8 cellular contexts compared by ENCODE assay signal in the genomic region with DNA sequence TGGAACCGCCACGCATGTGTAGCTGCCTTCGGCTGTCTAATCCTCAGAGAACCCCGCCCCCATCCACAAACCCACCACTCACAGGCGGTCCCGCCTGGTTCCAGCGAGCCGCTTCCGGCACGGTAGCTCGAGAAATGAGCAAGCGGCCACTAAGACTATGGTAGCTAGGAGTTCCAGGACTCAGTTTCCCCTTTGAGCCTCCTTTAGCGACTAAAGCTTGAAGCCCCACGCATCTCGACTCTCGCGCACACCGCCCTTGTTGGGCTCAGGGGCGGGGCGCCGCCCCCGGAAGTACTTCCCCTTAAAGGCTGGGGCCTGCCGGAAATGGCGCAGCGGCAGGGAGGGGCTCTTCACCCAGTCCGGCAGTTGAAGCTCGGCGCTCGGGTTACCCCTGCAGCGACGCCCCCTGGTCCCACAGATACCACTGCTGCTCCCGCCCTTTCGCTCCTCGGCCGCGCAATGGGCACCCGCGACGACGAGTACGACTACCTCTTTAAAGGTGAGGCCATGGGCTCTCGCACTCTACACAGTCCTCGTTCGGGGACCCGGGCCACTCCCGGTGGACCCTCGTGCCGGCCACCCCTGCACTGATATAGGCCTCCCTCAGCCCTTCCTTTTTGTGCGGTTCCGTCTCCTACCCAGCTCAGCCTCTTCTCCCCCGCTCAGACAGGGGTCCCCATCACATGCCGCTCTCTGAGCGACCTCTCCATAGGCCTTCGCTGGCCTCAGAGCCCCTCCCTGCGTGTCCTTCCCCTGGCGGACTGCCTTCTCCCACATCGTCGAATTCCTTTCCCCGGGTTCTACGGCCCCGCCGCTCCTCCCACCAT. TPM values are rescaled to one million over a fixed set of nuclear protein-coding genes. Genes with fewer than 3 reads are reported as not detected.
A peak's percentile ranks its signal among the peaks of the same experiment; 100 is the strongest.
DNase-seq lines count a peak whose midpoint lies in the region; ATAC-seq and TF ChIP-seq lines count a peak whose summit lies in the region.

TSS of gene RAB11A (plus strand) at position 365 of the 827 bp plus-strand sequence. CDS start at position 460, 95 bp downstream.

- peaks cover 32% of the 10 kb centered on the region for H3K36me3 Mint-ChIP-seq in activated T-cell treated with anti-CD3 and anti-CD28 coated beads, Interleukin-2, amount 50 U/mL, for 24 hours (ENCODE audit: low read depth)

- no peaks in the 10 kb centered on the region for H3K36me3 ChIP-seq in PC-9 (ENCODE audit: low read depth)
- H3K36me3 ChIP-seq in esophagus (ENCODE audit: control insufficient read depth in 2 of 2, insufficient read depth in 2 of 2, low read length in 1 of 2) = no peaks in the 10 kb centered on the region
- H3K36me3 ChIP-seq in muscle layer of colon (ENCODE audit: insufficient read depth, low read length) = peaks cover under 1% of the 10 kb centered on the region

- no TSS peak for BruUV-seq in PC-9 (replicated peaks; lab: Mats Ljungman, UMichigan)

- peak within 1 kb of the TSS; percentile 97 for H3K4me2 ChIP-seq in PC-9

- H3K4me1 ChIP-seq in PC-9 (replicated peaks; ENCODE audit: insufficient read depth) (peaks cover 21% of the 10 kb centered on the region; the same call in 1 of the 2 replicates), esophagus (ENCODE audit: control insufficient read depth in 2 of 2, insufficient read depth in 2 of 2, low read length in 1 of 2) (peaks cover 0 to 3% of the 10 kb centered on the region in 2 donors), muscle layer of colon (ENCODE audit: insufficient read depth, low read length) (peaks cover 6% of the 10 kb centered on the region)

- peak within 1 kb of the TSS; percentile 99 for H3K27ac Mint-ChIP-seq in activated T-cell treated with anti-CD3 and anti-CD28 coated beads, Interleukin-2, amount 50 U/mL, for 24 hours

- CTCF ChIA-PET in PC-9 (lab: Charles Lee) = interaction anchor here (0.6 to 0.8 kb wide), 2 partner anchors 37 to 518 kb away, joined by 3 read pairs; partner anchors contain the start of gene MAP2K1

- no peaks in the 10 kb centered on the region for H3K9me3 ChIP-seq in PC-9 (ENCODE audit: insufficient read depth, low read depth)
- no peaks in the 10 kb centered on the region for H3K9me3 ChIP-seq in esophagus (ENCODE audit: control insufficient read depth in 2 of 2, insufficient read depth in 1 of 2, low read depth in 1 of 2, low read length in 1 of 2)
- no peaks in the 10 kb centered on the region for H3K9me3 ChIP-seq in muscle layer of colon (ENCODE audit: low read length)

- H3K79me2 ChIP-seq in PC-9 (ENCODE audit: low read depth) = peaks cover 49% of the 10 kb centered on the region

- intact Hi-C loops in PC-9 (cut with micrococcal nuclease; ENCODE audit: unreplicated experiment) = loop anchor here (1.0 to 2.0 kb wide), 3 partner anchors 37 to 258 kb away; partner anchors contain the start of genes DENND4A and INTS14

- peaks cover 31% of the 10 kb centered on the region for H3K4me1 Mint-ChIP-seq in activated T-cell treated with anti-CD3 and anti-CD28 coated beads, Interleukin-2, amount 50 U/mL, for 24 hours (ENCODE audit: low read depth)

- TF ChIP-seq CTCF in PC-9 (conservative IDR thresholded peaks at IDR 0.05) = no peak; the same call in 1 of the 2 replicates

- H3K9me3 Mint-ChIP-seq in activated T-cell treated with anti-CD3 and anti-CD28 coated beads, Interleukin-2, amount 50 U/mL, for 24 hours = no peaks in the 10 kb centered on the region

- in situ Hi-C loops in KBM-7 (cut with MboI; ENCODE audit: low pct_unique_long_range_greater_than_20kb, low sequenced_read_pairs) = no loop called here

- H3K9me2 ChIP-seq in PC-9 (ENCODE audit: insufficient read depth) = no peaks in the 10 kb centered on the region

- ATAC-seq in GM21717 (IDR thresholded peaks at IDR 0.05; ENCODE audit: unreplicated experiment) = peak; percentile 75

- POLR2A ChIA-PET in PC-9 (lab: Charles Lee; ENCODE audit: unreplicated experiment) = interaction anchor here (0.6 to 1.3 kb wide), 6 partner anchors 36 to 646 kb away, joined by 3 to 8 read pairs (median 4); no protein-coding TSS in a partner anchor

- peaks cover 22% of the 10 kb centered on the region for H4K20me1 ChIP-seq in PC-9 (ENCODE audit: insufficient read depth)

- 0% methylated on average over 58 to 62 of the region's 62 CpGs for WGBS in esophagus, 2 donors

- H3K4me3 ChIP-seq in PC-9 (peak within 1 kb of the TSS; percentile 96), esophagus (ENCODE audit: low read depth in 1 of 2, low read length in 2 of 2) (peak within 1 kb of the TSS; percentile 91 to 98), muscle layer of colon (ENCODE audit: low read depth in 1 of 2, low read length in 2 of 2) (peak within 1 kb of the TSS; percentile 97 to 99)

- H3F3A ChIP-seq in PC-9 (ENCODE audit: insufficient read depth, low read depth) = peaks cover 20% of the 10 kb centered on the region

- DNase-seq in DMS79 (lab: John Stamatoyannopoulos, UW) = peak; percentile 61
- peak; percentile 100 for DNase-seq in KBM-7
- DNase-seq in PC-9 = peak; percentile 88 to 94
- peak; percentile 97 for DNase-seq in activated T-cell treated with anti-CD3 and anti-CD28 coated beads, Interleukin-2, amount 50 U/mL, for 24 hours
- DNase-seq in stimulated activated CD8-positive, alpha-beta memory T cell treated with anti-CD3 and anti-CD28 coated beads, Interleukin-7, amount 100 ng/mL, for 24 hours (ENCODE audit: low read depth) = peak; percentile 88

- peak within 1 kb of the TSS; percentile 85 for H3K27ac ChIP-seq in PC-9
- peak within 1 kb of the TSS; percentile 95 to 99 for H3K27ac ChIP-seq in esophagus (ENCODE audit: low read depth in 2 of 2, low read length in 1 of 2)
- H3K27ac ChIP-seq in muscle layer of colon (ENCODE audit: low read depth, low read length) = peak within 1 kb of the TSS; percentile 98

- H3K4me3 Mint-ChIP-seq in activated T-cell treated with anti-CD3 and anti-CD28 coated beads, Interleukin-2, amount 50 U/mL, for 24 hours = peak within 1 kb of the TSS; percentile 99

- H3K27me3 ChIP-seq in PC-9 (ENCODE audit: insufficient read depth, low read depth) (no peaks in the 10 kb centered on the region), esophagus (ENCODE audit: control insufficient read depth in 1 of 2, insufficient read depth in 2 of 2, low read length in 2 of 2) (no peaks in the 10 kb centered on the region), muscle layer of colon (ENCODE audit: control insufficient read depth in 1 of 2, insufficient read depth in 2 of 2, low read length in 2 of 2) (no peaks in the 10 kb centered on the region)

- H3K27me3 Mint-ChIP-seq in activated T-cell treated with anti-CD3 and anti-CD28 coated beads, Interleukin-2, amount 50 U/mL, for 24 hours = no peaks in the 10 kb centered on the region

- peak within 1 kb of the TSS; percentile 92 for H3K9ac ChIP-seq in muscle layer of colon (ENCODE audit: low read length)

- peak within 1 kb of the TSS; percentile 97 for H2AFZ ChIP-seq in PC-9

RNA-seq across cellular contexts. Expression of gene RAB11A, which starts in this region (rescaled TPM):
- total RNA-seq in PC-9 (2021) = 186 and 233 TPM in 2 replicates
- polyA plus RNA-seq in esophagus = 100 to 1,000 TPM; 399 to 610 TPM

Comparison
In these comparisons a context has a peak if more than half of its experiments do, and no peak if none do; other contexts are left out.
1. Peak in every context shown above with its lines: DNase-seq, ATAC-seq, H3K4me3 ChIP-seq and H3K27ac ChIP-seq.